ENCODE assay signal across 14 cellular contexts in genomic region chr18:3104190-3105054, GRCh38.
DNase-seq lines count a peak whose midpoint lies in the region; ATAC-seq and TF ChIP-seq lines count a peak whose summit lies in the region.
"Had no signal": no experiment of that assay in that cellular context is flagged by ENCODE, and none has a peak within 500 bp of the region (broad histone marks: within the 10 kb centered on the region; RNA-seq: fewer than 3 reads in every experiment).

No MANE protein-coding gene starts in this region.

- 80 to 88% methylated on average over 6 of the region's 6 CpGs for WGBS in lung, 2 donors

- H3K36me3 ChIP-seq in lung (ENCODE audit: control insufficient read depth in 2 of 2, insufficient read depth in 2 of 2, low read length in 2 of 2) = peaks cover 0 to 12% of the 10 kb centered on the region in 2 donors
- H3K36me3 ChIP-seq: left lung, suprapubic skin had no signal

- no peaks in the 10 kb centered on the region for H3K9me3 ChIP-seq in lung (ENCODE audit: control insufficient read depth in 2 of 2, insufficient read depth in 1 of 2, low read length in 1 of 2)
- H3K9me3 ChIP-seq: left lung, suprapubic skin had no signal

- ATAC-seq in lung (ENCODE audit: insufficient read depth, low FRiP score) = peak; percentile 19
- no peak for ATAC-seq in HG03378 (IDR thresholded peaks at IDR 0.05; ENCODE audit: unreplicated experiment)
- no peak for ATAC-seq in GM21360 (IDR thresholded peaks at IDR 0.05; ENCODE audit: unreplicated experiment)
- ATAC-seq: activated CD8-positive, alpha-beta memory T cell treated with anti-CD3 and anti-CD28 coated beads, Interleukin-2, amount 10 ng/mL, durations not matched to agents 7 days and 5 days; CD8-positive, alpha-beta T cell; left lung had no signal

- DNase-seq in AG20443 (ENCODE audit: low spot score) (peak; percentile 27), MV-4-11 (lab: John Stamatoyannopoulos, UW) (peak; percentile 11), dermis microvascular lymphatic vessel endothelial cell (ENCODE audit: low read depth in 2 of 2) (peak; percentile 85 to 86), lung (ENCODE audit: low spot score) (no peak), DMS53 treated with DMSO at 0.1 percent for 48 hours (lab: John Stamatoyannopoulos, UW; ENCODE audit: unreplicated experiment) (no peak), middle frontal gyrus (ENCODE audit: extremely low spot score, low spot score) (no peak)
- DNase-seq: activated CD8-positive, alpha-beta memory T cell treated with anti-CD3 and anti-CD28 coated beads, Interleukin-2, amount 10 ng/mL, durations not matched to agents 7 days and 5 days; CD8-positive, alpha-beta T cell; erythroblast; left lung; NCI-H1105 had no signal

- peaks cover 0 to 2% of the 10 kb centered on the region in 2 donors for H3K4me1 ChIP-seq in lung (ENCODE audit: control insufficient read depth in 2 of 2, insufficient read depth in 2 of 2, low read length in 2 of 2)
- H3K4me1 ChIP-seq: left lung had no signal

- no peak for TF ChIP-seq CTCF in lung (IDR thresholded peaks at IDR 0.05; ENCODE audit: control extremely low read depth, extremely low read depth)

- H3K4me3 ChIP-seq in lung = no peak overlapping the region
- H3K4me3 ChIP-seq: left lung, suprapubic skin had no signal

- H3K27ac ChIP-seq in lung (ENCODE audit: low read depth in 1 of 2, low read length in 1 of 2) = no peak overlapping the region
- H3K27ac ChIP-seq: left lung, suprapubic skin had no signal

- no peaks in the 10 kb centered on the region for H3K27me3 ChIP-seq in lung (ENCODE audit: control insufficient read depth, insufficient read depth)
- H3K27me3 ChIP-seq: left lung, suprapubic skin had no signal

Comparison
In these comparisons a context has a peak if more than half of its experiments do, and no peak if none do; other contexts are left out.
1. DNase-seq: peak in AG20443 (single experiment), MV-4-11 (single experiment) and dermis microvascular lymphatic vessel endothelial cell (2 of 2); none in lung (single experiment), DMS53 treated with DMSO at 0.1 percent for 48 hours (single experiment) and middle frontal gyrus (single experiment).